8 cellular contexts compared by ENCODE assay signal in genomic region chr2:242089213-242089549, GRCh38.
DNase-seq lines count a peak whose midpoint lies in the region; ATAC-seq and TF ChIP-seq lines count a peak whose summit lies in the region.
"Not testable (repeated sequence)": the region's sequence is repeated elsewhere in the genome, so short reads cannot be mapped to it uniquely, and the experiment has no call there.

No MANE protein-coding gene starts in this region.

- not testable (repeated sequence) for H4K20me1 ChIP-seq in Loucy (ENCODE audit: insufficient read depth, low read length, poor library complexity, severe bottlenecking)

- CTCF ChIA-PET in CD8-positive, alpha-beta memory T cell (lab: Charles Lee); MCF 10A (lab: Yijun Ruan, JAX): not testable (repeated sequence)

- TF ChIP-seq CTCF in Loucy (conservative IDR thresholded peaks at IDR 0.05; ENCODE audit: low read length); MCF 10A (IDR thresholded peaks at IDR 0.05; ENCODE audit: unreplicated experiment); fibroblast of the aortic adventitia (IDR thresholded peaks at IDR 0.05; ENCODE audit: insufficient read depth, low read length); lung (IDR thresholded peaks at IDR 0.05; ENCODE audit: control extremely low read depth, extremely low read depth); prostate gland (IDR thresholded peaks at IDR 0.05); upper lobe of left lung (IDR thresholded peaks at IDR 0.05): not testable (repeated sequence)

- peak overlapping the region in 2 of 8 donors; percentile 93 to 97 for H3K27ac Mint-ChIP-seq in CD8-positive, alpha-beta memory T cell
- not testable (repeated sequence) for H3K27ac Mint-ChIP-seq in activated CD4-positive, alpha-beta T cell treated with anti-CD3 and anti-CD28 coated beads, Interleukin-2, amount 10 ng/mL, durations not matched to agents 24 days and 14 days
- peak overlapping the region; percentile 96 for H3K27ac Mint-ChIP-seq in MCF 10A (ENCODE audit: low read depth, unreplicated experiment)

- H3K4me3 Mint-ChIP-seq in CD8-positive, alpha-beta memory T cell = peak overlapping the region; percentile 88 to 98 (median 89)
- H3K4me3 Mint-ChIP-seq in activated CD4-positive, alpha-beta T cell treated with anti-CD3 and anti-CD28 coated beads, Interleukin-2, amount 10 ng/mL, durations not matched to agents 24 days and 14 days = peak overlapping the region; percentile 93
- H3K4me3 Mint-ChIP-seq in MCF 10A (ENCODE audit: unreplicated experiment) = peak overlapping the region; percentile 89

- not testable (repeated sequence) for H3K27me3 ChIP-seq in CD8-positive, alpha-beta memory T cell (ENCODE audit: insufficient read depth, low read length, poor library complexity, severe bottlenecking); Loucy (ENCODE audit: insufficient read depth, low read length, poor library complexity, severe bottlenecking); lung (ENCODE audit: control insufficient read depth, insufficient read depth); prostate gland (replicated peaks; ENCODE audit: insufficient read depth); upper lobe of left lung

- BruUV-seq in MCF 10A (replicated peaks; lab: Mats Ljungman, UMichigan) = not testable (repeated sequence)

- H3K27me3 Mint-ChIP-seq in CD8-positive, alpha-beta memory T cell; MCF 10A (ENCODE audit: insufficient read depth, unreplicated experiment): not testable (repeated sequence)
- peaks cover 13% of the 10 kb centered on the region for H3K27me3 Mint-ChIP-seq in activated CD4-positive, alpha-beta T cell treated with anti-CD3 and anti-CD28 coated beads, Interleukin-2, amount 10 ng/mL, durations not matched to agents 24 days and 14 days

- peaks cover 34 to 53% (median 49%) of the 10 kb centered on the region in 3 donors for H3K4me1 Mint-ChIP-seq in CD8-positive, alpha-beta memory T cell
- H3K4me1 Mint-ChIP-seq in activated CD4-positive, alpha-beta T cell treated with anti-CD3 and anti-CD28 coated beads, Interleukin-2, amount 10 ng/mL, durations not matched to agents 24 days and 14 days = peaks cover 28% of the 10 kb centered on the region
- H3K4me1 Mint-ChIP-seq in MCF 10A (ENCODE audit: insufficient read depth, unreplicated experiment) = peaks cover 26% of the 10 kb centered on the region

- peaks cover 12% of the 10 kb centered on the region for H3K4me1 ChIP-seq in CD8-positive, alpha-beta memory T cell (ENCODE audit: insufficient read depth, low read length)
- H3K4me1 ChIP-seq in Loucy (ENCODE audit: insufficient read depth, low read length, poor library complexity, severe bottlenecking) (peaks cover 40% of the 10 kb centered on the region), upper lobe of left lung (peaks cover 0 to 16% (median 5%) of the 10 kb centered on the region in 4 donors)
- not testable (repeated sequence) for H3K4me1 ChIP-seq in lung (ENCODE audit: control insufficient read depth in 2 of 2, insufficient read depth in 2 of 2, low read length in 2 of 2); prostate gland (replicated peaks)

- not testable (repeated sequence) for H3K9me3 Mint-ChIP-seq in CD8-positive, alpha-beta memory T cell; activated CD4-positive, alpha-beta T cell treated with anti-CD3 and anti-CD28 coated beads, Interleukin-2, amount 10 ng/mL, durations not matched to agents 24 days and 14 days; MCF 10A (ENCODE audit: unreplicated experiment)

- H3F3A ChIP-seq in Loucy (ENCODE audit: low read depth) = not testable (repeated sequence)

- not testable (repeated sequence) for DNase-seq in CD8-positive, alpha-beta memory T cell; activated CD4-positive, alpha-beta T cell treated with anti-CD3 and anti-CD28 coated beads, Interleukin-2, amount 10 ng/mL, durations not matched to agents 24 days and 14 days; MCF 10A (ENCODE audit: unreplicated experiment); fibroblast of the aortic adventitia (ENCODE audit: low read depth); lung (ENCODE audit: low spot score); prostate gland (ENCODE audit: low spot score)
- DNase-seq in upper lobe of left lung = peak in 1 of 2 donors; percentile 67

- WGBS in lung, 2 donors = 7% methylated on average over 8 to 18 of the region's 20 CpGs
- 2% methylated on average over 13 of the region's 20 CpGs for WGBS in prostate gland
- WGBS in upper lobe of left lung, 2 donors = 0 to 10% methylated on average over 2 to 6 of the region's 20 CpGs

- POLR2A ChIA-PET in CD8-positive, alpha-beta memory T cell (lab: Charles Lee) = not testable (repeated sequence)
- POLR2A ChIA-PET in MCF 10A (lab: Yijun Ruan, JAX) = interaction anchor here (0.7 kb wide), 2 partner anchors 11 to 53 kb away, joined by 3 to 4 read pairs; no protein-coding TSS in a partner anchor

- peaks cover 12% of the 10 kb centered on the region; the same call in 1 of the 2 replicates for H3K79me2 ChIP-seq in Loucy (ENCODE audit: insufficient read depth, low read length)

- intact Hi-C loops in activated CD4-positive, alpha-beta T cell treated with anti-CD3 and anti-CD28 coated beads, Interleukin-2, amount 10 ng/mL, durations not matched to agents 24 days and 14 days (cut with micrococcal nuclease) = loop anchor here (5.0 kb wide), 1 partner anchor 57 kb away; no protein-coding TSS in a partner anchor
- intact Hi-C loops in MCF 10A (cut with micrococcal nuclease) = loop anchor here (5.0 kb wide), 1 partner anchor 137 kb away; no protein-coding TSS in a partner anchor
- intact Hi-C loops in prostate gland (cut with DNase I) = not testable (repeated sequence)

- not testable (repeated sequence) for H3K4me3 ChIP-seq in CD8-positive, alpha-beta memory T cell (ENCODE audit: low read length)
- H3K4me3 ChIP-seq in Loucy (ENCODE audit: low read length, poor library complexity, severe bottlenecking) (peak overlapping the region; percentile 83), fibroblast of the aortic adventitia (ENCODE audit: low read depth, low read length) (peak overlapping the region; percentile 79), lung (peak overlapping the region; percentile 75), prostate gland (peak overlapping the region; percentile 91 to 97), upper lobe of left lung (peak overlapping the region; percentile 78 to 98 (median 88))

- H2AFZ ChIP-seq in Loucy (ENCODE audit: low read length) = not testable (repeated sequence)

- H3K4me2 ChIP-seq in Loucy (ENCODE audit: low read depth, low read length, poor library complexity, severe bottlenecking) = peak overlapping the region; percentile 62

- not testable (repeated sequence) for TF ChIP-seq POLR2A in prostate gland (IDR thresholded peaks at IDR 0.05); upper lobe of left lung (IDR thresholded peaks at IDR 0.05)

- not testable (repeated sequence) for TF ChIP-seq EP300 in upper lobe of left lung (IDR thresholded peaks at IDR 0.05)

- not testable (repeated sequence) for H3K36me3 ChIP-seq in CD8-positive, alpha-beta memory T cell (ENCODE audit: insufficient read depth, low read length); Loucy (ENCODE audit: insufficient read depth, low read length); lung (ENCODE audit: control insufficient read depth in 2 of 2, insufficient read depth in 2 of 2, low read length in 2 of 2); prostate gland; upper lobe of left lung

- H3K36me3 Mint-ChIP-seq in CD8-positive, alpha-beta memory T cell = peaks cover 0 to 10% (median 2%) of the 10 kb centered on the region in 3 donors
- H3K36me3 Mint-ChIP-seq in activated CD4-positive, alpha-beta T cell treated with anti-CD3 and anti-CD28 coated beads, Interleukin-2, amount 10 ng/mL, durations not matched to agents 24 days and 14 days (ENCODE audit: low read depth); MCF 10A (ENCODE audit: insufficient read depth, unreplicated experiment): not testable (repeated sequence)

- not testable (repeated sequence) for H3K27ac ChIP-seq in CD8-positive, alpha-beta memory T cell (ENCODE audit: low read depth, low read length); lung (ENCODE audit: low read depth in 1 of 2, low read length in 1 of 2)
- H3K27ac ChIP-seq in prostate gland (peak overlapping the region; percentile 83 to 85), upper lobe of left lung (peak overlapping the region in 2 of 4 donors; percentile 78 to 87)

- ATAC-seq in lung (ENCODE audit: insufficient read depth, low FRiP score) = peak; percentile 2
- ATAC-seq in upper lobe of left lung (ENCODE audit: low FRiP score in 2 of 2) = not testable (repeated sequence)

- H3K9me3 ChIP-seq in CD8-positive, alpha-beta memory T cell (ENCODE audit: low read length); Loucy (ENCODE audit: insufficient read depth, low read depth, low read length); lung (ENCODE audit: control insufficient read depth in 2 of 2, insufficient read depth in 1 of 2, low read length in 1 of 2); prostate gland; upper lobe of left lung: not testable (repeated sequence)

- H3K9ac ChIP-seq in Loucy (ENCODE audit: low read depth, low read length, poor library complexity, severe bottlenecking) = peak overlapping the region; percentile 68

- H3K9me2 ChIP-seq in Loucy (replicated peaks; ENCODE audit: low read depth, low read length) = not testable (repeated sequence)
